ENCODE assay signal across 10 cellular contexts in the genomic region with DNA sequence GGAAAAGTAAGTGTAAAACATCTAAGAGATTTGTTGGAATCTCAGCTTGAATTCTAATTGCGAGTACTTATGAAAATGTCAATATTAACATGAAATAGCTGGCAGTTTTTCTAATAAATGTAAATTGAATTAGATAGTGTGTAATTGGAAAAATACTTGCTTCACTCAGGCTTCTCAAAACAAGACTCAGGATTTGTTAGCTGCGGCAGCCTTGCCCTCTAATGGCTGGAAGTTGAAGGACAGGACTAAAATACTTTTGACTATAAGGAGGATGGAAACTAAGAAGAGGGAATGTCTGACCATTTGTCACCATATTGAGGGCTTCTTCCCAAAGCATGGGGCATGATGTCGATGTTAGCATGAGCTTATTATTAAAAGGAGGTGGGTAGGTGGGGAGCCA.
DNase-seq lines count a peak whose midpoint lies in the region; ATAC-seq and TF ChIP-seq lines count a peak whose summit lies in the region.
"Had no signal": no experiment of that assay in that cellular context is flagged by ENCODE, and none has a peak within 500 bp of the region (broad histone marks: within the 10 kb centered on the region; RNA-seq: fewer than 3 reads in every experiment).

No MANE protein-coding gene starts in this region.

- no peaks in the 10 kb centered on the region for H3K4me1 ChIP-seq in left lung

- H3K27me3 ChIP-seq in BJ (ENCODE audit: control insufficient read depth, insufficient read depth, low read length) = peaks cover 3% of the 10 kb centered on the region
- peaks cover 0 to 15% of the 10 kb centered on the region in 2 donors for H3K27me3 ChIP-seq in left lung

- ATAC-seq in left lung (peak; percentile 33), HG02642 (IDR thresholded peaks at IDR 0.05; ENCODE audit: poor library complexity, unreplicated experiment) (no peak), GM18511 (IDR thresholded peaks at IDR 0.05; ENCODE audit: unreplicated experiment) (no peak), HG03045 (IDR thresholded peaks at IDR 0.05; ENCODE audit: unreplicated experiment) (no peak)

- CTCF ChIA-PET in BJ (lab: Yijun Ruan, JAX) = interaction anchor here (0.7 to 3.1 kb wide), 11 partner anchors 17 to 414 kb away, joined by 3 to 12 read pairs (median 3); no protein-coding TSS in a partner anchor

- TF ChIP-seq CTCF in BJ (IDR thresholded peaks at IDR 0.05; ENCODE audit: insufficient read depth, low read depth, low read length) = peak; percentile 71
- no peak for TF ChIP-seq CTCF in left lung (IDR thresholded peaks at IDR 0.05)

- H3K4me3 ChIP-seq in BJ (ENCODE audit: low read depth, low read length) (no peak overlapping the region), left lung (no peak overlapping the region)

- POLR2A ChIA-PET in BJ (lab: Charles Lee) = no interaction called here

- intact Hi-C loops in left lung (cut with DNase I) = no loop called here

- in situ Hi-C loops in KBM-7 (cut with MboI; ENCODE audit: low pct_unique_long_range_greater_than_20kb, low sequenced_read_pairs) = loop anchor here (25.0 kb wide), 1 partner anchor 387 kb away; no protein-coding TSS in a partner anchor

- DNase-seq in BJ (ENCODE audit: low read depth) (no peak), KBM-7 (peak; percentile 19), amniotic epithelial cell (ENCODE audit: low read depth) (peak; percentile 29), left lung (no peak), NCI-H1930 (lab: John Stamatoyannopoulos, UW) (no peak)
- DNase-seq: activated CD4-positive, alpha-beta T cell treated with anti-CD3 and anti-CD28 coated beads, Interleukin-2, amount 50 U/mL, for 1 hour; stimulated activated naive CD4-positive, alpha-beta T cell had no signal

- H3K36me3 ChIP-seq in BJ (ENCODE audit: control insufficient read depth, insufficient read depth, low read length) = no peaks in the 10 kb centered on the region
- H3K36me3 ChIP-seq in left lung = no peaks in the 10 kb centered on the region

- H3K27ac ChIP-seq in left lung = no peak overlapping the region

- no peaks in the 10 kb centered on the region for H3K9me3 ChIP-seq in left lung

Comparison
In these comparisons a context has a peak if more than half of its experiments do, and no peak if none do; other contexts are left out.
1. DNase-seq: peak in KBM-7 (single experiment) and amniotic epithelial cell (single experiment); none in BJ (single experiment), left lung (0 of 2) and NCI-H1930 (0 of 2).